ENCODE assay signal across 8 cellular contexts in the genomic region with DNA sequence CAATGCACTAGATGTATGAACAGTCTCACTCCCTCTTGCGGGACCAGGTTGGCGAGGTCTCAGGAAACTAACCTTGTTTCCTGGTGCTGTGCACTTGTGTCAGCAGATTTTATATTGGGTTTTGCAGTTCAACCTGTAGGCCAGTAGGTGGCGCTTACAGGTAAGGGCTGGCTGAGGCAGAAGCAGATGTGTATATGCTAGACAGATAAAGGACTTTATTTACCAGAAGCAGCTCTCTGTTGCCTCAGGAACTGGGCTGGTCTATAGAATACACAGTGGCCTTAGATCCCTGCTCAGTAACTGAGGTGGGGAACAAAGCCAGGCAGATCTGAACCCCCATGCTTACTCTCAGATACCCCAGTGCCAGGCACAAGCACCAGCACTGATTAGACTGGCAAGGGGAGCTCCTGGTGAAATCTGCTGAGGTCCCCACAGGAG.
DNase-seq lines count a peak whose midpoint lies in the region; ATAC-seq, FAIRE-seq and TF ChIP-seq lines count a peak whose summit lies in the region.

No MANE protein-coding gene starts in this region.

- BruUV-seq in mammary epithelial cell (replicated peaks; lab: Mats Ljungman, UMichigan), result no TSS peak

- no peak overlapping the region for H3K9ac ChIP-seq in mammary epithelial cell (ENCODE audit: insufficient read depth, low read length)

- no peaks in the 10 kb centered on the region for H3K79me2 ChIP-seq in mammary epithelial cell (ENCODE audit: insufficient read depth, low read length)

- in situ Hi-C loops in mammary epithelial cell (cut with MboI; ENCODE audit: low sequenced_read_pairs in 2 of 2), result loop anchor here in 1 of 2 donors (25.0 kb wide), 1 partner anchor 391 kb away; no protein-coding TSS in a partner anchor

- dilution Hi-C loops in mammary epithelial cell (cut with HindIII; ENCODE audit: low sequenced_read_pairs), result no loop called here

- TF ChIP-seq POLR2A in right lobe of liver (IDR thresholded peaks at IDR 0.05) (no peak), GM18505 (IDR thresholded peaks at IDR 0.05; ENCODE audit: borderline replicate concordance, extremely low read depth, insufficient read depth, insufficient read length) (no peak)

- no peak overlapping the region for H3K4me3 ChIP-seq in mammary epithelial cell (replicated peaks in 1 of 3; ENCODE audit: insufficient read depth in 1 of 3, low read depth in 2 of 3, low read length in 3 of 3)
- no peak overlapping the region for H3K4me3 ChIP-seq in right lobe of liver

- no peak for FAIRE-seq in D721Med (lab: Jason Lieb, UNC)

- no peaks in the 10 kb centered on the region for H3K36me3 ChIP-seq in mammary epithelial cell (ENCODE audit: insufficient read depth, low read length)
- no peaks in the 10 kb centered on the region for H3K36me3 ChIP-seq in right lobe of liver

- H3K27me3 ChIP-seq in mammary epithelial cell (ENCODE audit: insufficient read depth, low read length), result no peaks in the 10 kb centered on the region
- no peaks in the 10 kb centered on the region for H3K27me3 ChIP-seq in right lobe of liver

- no peak overlapping the region for H3K4me2 ChIP-seq in mammary epithelial cell (ENCODE audit: insufficient read depth, low read depth, low read length)

- 2% methylated on average over 3 of the region's 3 CpGs for WGBS in mammary epithelial cell (ENCODE audit: low coverage, missing lambda C conversion rate)
- 0% methylated on average over 3 of the region's 3 CpGs for WGBS in right lobe of liver (ENCODE audit: insufficient coverage, low coverage, low lambda C conversion rate, missing lambda C conversion rate)

- H3K9me3 ChIP-seq in mammary epithelial cell (replicated peaks; ENCODE audit: insufficient read depth, low read length) (no peaks in the 10 kb centered on the region), right lobe of liver (no peaks in the 10 kb centered on the region)

- CTCF ChIA-PET in mammary epithelial cell (lab: Charles Lee; ENCODE audit: low non-redundant PET), result interaction anchor here (0.5 to 0.7 kb wide), 5 partner anchors 23 to 414 kb away, joined by 3 to 4 read pairs (median 3); a partner anchor contains a TSS

- H3K27ac ChIP-seq in mammary epithelial cell (ENCODE audit: insufficient read depth, low read depth, low read length) (no peak overlapping the region), right lobe of liver (no peak overlapping the region)

- H4K20me1 ChIP-seq in mammary epithelial cell (ENCODE audit: insufficient read depth, low read length), result no peaks in the 10 kb centered on the region

- intact Hi-C loops in mammary epithelial cell (cut with micrococcal nuclease), result loop anchor here (1.0 to 5.0 kb wide), 3 partner anchors 355 to 416 kb away; a partner anchor contains a TSS
- intact Hi-C loops in right lobe of liver (cut with DNase I), result no loop called here

- TF ChIP-seq CTCF in D721Med (IDR thresholded peaks at IDR 0.05; ENCODE audit: insufficient read depth, missing control alignments) (peak; percentile 96), mammary epithelial cell (conservative IDR thresholded peaks at IDR 0.05 in 1 of 2, IDR thresholded peaks at IDR 0.05 in 1 of 2; ENCODE audit: extremely low read depth in 1 of 2, insufficient read depth in 1 of 2, low read depth in 1 of 2, low read length in 2 of 2) (peak; percentile 88 to 91), right lobe of liver (IDR thresholded peaks at IDR 0.05) (peak; percentile 85 to 94 (median 90))

- no peak overlapping the region for H2AFZ ChIP-seq in mammary epithelial cell (ENCODE audit: low read depth, low read length)

- H3K4me1 ChIP-seq in mammary epithelial cell (ENCODE audit: insufficient read depth, low read length), result no peaks in the 10 kb centered on the region
- no peaks in the 10 kb centered on the region for H3K4me1 ChIP-seq in right lobe of liver

- ATAC-seq in GM21528 (IDR thresholded peaks at IDR 0.05; ENCODE audit: low FRiP score, unreplicated experiment) (peak; percentile 75), right lobe of liver (peak; percentile 96 to 100 (median 96)), GM18505 (IDR thresholded peaks at IDR 0.05; ENCODE audit: unreplicated experiment) (no peak)

- DNase-seq in D721Med (ENCODE audit: insufficient read length, low spot score) (peak; percentile 40), NCI-H1105 (lab: John Stamatoyannopoulos, UW) (peak; percentile 42), T-helper 2 cell (peak in 3 of 5 experiments; percentile 22 to 82 (median 58)), mammary epithelial cell (peak; percentile 53), right lobe of liver (peak in 1 of 3 donors; percentile 60)
- peak; percentile 15 to 38 for DNase-seq in stimulated activated CD8-positive, alpha-beta memory T cell treated with anti-CD3 and anti-CD28 coated beads, Interleukin-7, amount 100 ng/mL, for 4 hours (ENCODE audit: low read depth in 2 of 2)
